ENCODE assay signal across 37 cellular contexts in genomic region chrX:129568349-129568748, GRCh38. TPM values are rescaled to one million over a fixed set of nuclear protein-coding genes. Genes with fewer than 3 reads are reported as not detected.
"Had no signal": no experiment of that assay in that cellular context is flagged by ENCODE, and none has a peak within 500 bp of the region (broad histone marks: within the 10 kb centered on the region; RNA-seq: fewer than 3 reads in every experiment).

No MANE protein-coding gene starts in this region.

- FAIRE-seq: TTC549 had no signal

- H3K9me3 ChIP-seq: ascending aorta, body of pancreas, breast epithelium had no signal

- H3K36me3 ChIP-seq: brain microvascular endothelial cell, breast epithelium had no signal

- H3K4me3 ChIP-seq: ascending aorta, body of pancreas, breast epithelium had no signal

- H3K4me3 Mint-ChIP-seq: activated B cell treated with CpG ODN at 0.5 μM for 24 hours; activated CD4-positive, alpha-beta memory T cell treated with anti-CD3 and anti-CD28 coated beads for 36 hours; activated CD4-positive, alpha-beta T cell treated with anti-CD3 and anti-CD28 coated beads, Interleukin-2, amount 10 ng/mL, durations not matched to agents 24 days and 14 days; activated CD8-positive, alpha-beta T cell treated with anti-CD3 and anti-CD28 coated beads for 36 hours; activated naive CD4-positive, alpha-beta T cell treated with anti-CD3 and anti-CD28 coated beads for 36 hours; activated naive CD4-positive, alpha-beta T cell treated with anti-CD3 and anti-CD28 coated beads, Interleukin-2, amount 50 U/mL, for 24 hours; activated naive CD8-positive, alpha-beta T cell; activated naive CD8-positive, alpha-beta T cell treated with anti-CD3 and anti-CD28 coated beads, Interleukin-2, amount 10 ng/mL, durations not matched to agents 7 days and 5 days; activated naive CD8-positive, alpha-beta T cell treated with anti-CD3 and anti-CD28 coated beads, Interleukin-2, amount 50 U/mL, for 24 hours; activated T-cell treated with anti-CD3 and anti-CD28 coated beads, Interleukin-2, amount 50 U/mL, for 4 hours; activated T-cell treated with anti-CD3 and anti-CD28 coated beads, Interleukin-2, amount 50 U/mL, for 72 hours; activated T-helper 1 cell treated with anti-CD3 and anti-CD28 coated beads, Interleukin-12 subunit alpha, Interleukin-12 subunit beta, Interleukin-2, Interleukin-4 antibody, amounts not matched to agents 30 ng/mL and 10 ng/mL and 1 ng/mL, durations not matched to agents 14 hours and 24 hours and 36 hours; activated T-helper 17 cell treated with anti-CD3 and anti-CD28 coated beads, Interleukin-2, amount 50 U/mL, for 72 hours; T-helper 1 cell treated with Interleukin-12 subunit alpha and Interleukin-12 subunit beta and Interleukin-4 antibody, amounts not matched to agents 30 μg/mL and 1 μg/mL, for 36 hours; T-helper 2 cell treated with Interferon-gamma antibody and Interleukin-4, amounts not matched to agents 5 μg/mL and 100 μg/mL, for 36 hours had no signal

- H3K4me1 ChIP-seq: body of pancreas, breast epithelium had no signal

- H3K27me3 ChIP-seq: ascending aorta, body of pancreas, brain microvascular endothelial cell had no signal

- H3K27me3 Mint-ChIP-seq: activated B cell treated with CpG ODN at 0.5 μM for 24 hours; activated CD4-positive, alpha-beta memory T cell treated with anti-CD3 and anti-CD28 coated beads for 36 hours; activated CD4-positive, alpha-beta T cell treated with anti-CD3 and anti-CD28 coated beads, Interleukin-2, amount 10 ng/mL, durations not matched to agents 24 days and 14 days; activated CD8-positive, alpha-beta T cell treated with anti-CD3 and anti-CD28 coated beads for 36 hours; activated naive CD4-positive, alpha-beta T cell treated with anti-CD3 and anti-CD28 coated beads, Interleukin-2, amount 50 U/mL, for 24 hours; activated naive CD8-positive, alpha-beta T cell; activated naive CD8-positive, alpha-beta T cell treated with anti-CD3 and anti-CD28 coated beads, Interleukin-2, amount 10 ng/mL, durations not matched to agents 7 days and 5 days; activated naive CD8-positive, alpha-beta T cell treated with anti-CD3 and anti-CD28 coated beads, Interleukin-2, amount 50 U/mL, for 24 hours; activated T-helper 17 cell treated with anti-CD3 and anti-CD28 coated beads, Interleukin-2, amount 50 U/mL, for 72 hours had no signal

- DNase-seq: activated B cell treated with CpG ODN at 0.5 μM for 24 hours; activated CD4-positive, alpha-beta memory T cell treated with anti-CD3 and anti-CD28 coated beads for 36 hours; activated CD4-positive, alpha-beta T cell treated with anti-CD3 and anti-CD28 coated beads for 4 hours; activated CD4-positive, alpha-beta T cell treated with anti-CD3 and anti-CD28 coated beads, Interleukin-2, amount 10 ng/mL, durations not matched to agents 24 days and 14 days; activated CD4-positive, alpha-beta T cell treated with anti-CD3 and anti-CD28 coated beads, Interleukin-2, amount 50 U/mL, for 1 hour; activated CD4-positive, alpha-beta T cell treated with anti-CD3 and anti-CD28 coated beads, Interleukin-2, amount 50 U/mL, for 4 hours; activated CD4-positive, CD25-positive, alpha-beta regulatory T cell treated with anti-CD3 and anti-CD28 coated beads, Interleukin-2, amount 50 U/mL, for 72 hours; activated CD8-positive, alpha-beta memory T cell treated with anti-CD3 and anti-CD28 coated beads, Interleukin-2, amount 50 U/mL, for 4 hours; activated CD8-positive, alpha-beta T cell treated with anti-CD3 and anti-CD28 coated beads for 36 hours; activated effector memory CD4-positive, alpha-beta T cell treated with anti-CD3 and anti-CD28 coated beads, Interleukin-2, amount 50 U/mL, for 16 hours; activated gamma-delta T cell treated with Interleukin-2 at 50 U/mL for 16 hours; activated naive CD4-positive, alpha-beta T cell; activated naive CD4-positive, alpha-beta T cell treated with anti-CD3 and anti-CD28 coated beads for 36 hours; activated naive CD8-positive, alpha-beta T cell treated with anti-CD3 and anti-CD28 coated beads, Interleukin-2, amount 10 ng/mL, durations not matched to agents 7 days and 5 days; activated naive CD8-positive, alpha-beta T cell treated with anti-CD3 and anti-CD28 coated beads, Interleukin-2, amount 50 U/mL, for 24 hours; activated T-cell treated with anti-CD3 and anti-CD28 coated beads for 4 hours; activated T-cell treated with anti-CD3 and anti-CD28 coated beads, Interleukin-2, amount 50 U/mL, for 1 hour; activated T-cell treated with anti-CD3 and anti-CD28 coated beads, Interleukin-2, amount 50 U/mL, for 4 hours; activated T-cell treated with anti-CD3 and anti-CD28 coated beads, Interleukin-2, amount 50 U/mL, for 72 hours; amygdala; anterior cingulate cortex; body of pancreas; brain microvascular endothelial cell; central memory CD4-positive, alpha-beta T cell; T-helper 1 cell; T-helper 2 cell; T-helper 9 cell had no signal

- H3K27ac ChIP-seq: ascending aorta, body of pancreas, brain microvascular endothelial cell, breast epithelium, VCaP had no signal

- H3K9me3 Mint-ChIP-seq: activated B cell treated with CpG ODN at 0.5 μM for 24 hours; activated CD4-positive, alpha-beta memory T cell treated with anti-CD3 and anti-CD28 coated beads for 36 hours; activated CD4-positive, alpha-beta T cell treated with anti-CD3 and anti-CD28 coated beads, Interleukin-2, amount 10 ng/mL, durations not matched to agents 24 days and 14 days; activated CD8-positive, alpha-beta T cell treated with anti-CD3 and anti-CD28 coated beads for 36 hours; activated naive CD4-positive, alpha-beta T cell treated with anti-CD3 and anti-CD28 coated beads for 36 hours; activated naive CD4-positive, alpha-beta T cell treated with anti-CD3 and anti-CD28 coated beads, Interleukin-2, amount 50 U/mL, for 24 hours; activated naive CD8-positive, alpha-beta T cell treated with anti-CD3 and anti-CD28 coated beads, Interleukin-2, amount 10 ng/mL, durations not matched to agents 7 days and 5 days; activated naive CD8-positive, alpha-beta T cell treated with anti-CD3 and anti-CD28 coated beads, Interleukin-2, amount 50 U/mL, for 24 hours; activated T-cell treated with anti-CD3 and anti-CD28 coated beads, Interleukin-2, amount 50 U/mL, for 4 hours; activated T-cell treated with anti-CD3 and anti-CD28 coated beads, Interleukin-2, amount 50 U/mL, for 72 hours; activated T-helper 1 cell treated with anti-CD3 and anti-CD28 coated beads, Interleukin-12 subunit alpha, Interleukin-12 subunit beta, Interleukin-2, Interleukin-4 antibody, amounts not matched to agents 30 ng/mL and 10 ng/mL and 1 ng/mL, durations not matched to agents 14 hours and 24 hours and 36 hours; activated T-helper 17 cell treated with anti-CD3 and anti-CD28 coated beads, Interleukin-2, amount 50 U/mL, for 72 hours; T-helper 1 cell treated with Interleukin-12 subunit alpha and Interleukin-12 subunit beta and Interleukin-4 antibody, amounts not matched to agents 30 μg/mL and 1 μg/mL, for 36 hours; T-helper 2 cell treated with Interferon-gamma antibody and Interleukin-4, amounts not matched to agents 5 μg/mL and 100 μg/mL, for 36 hours had no signal

- H3K27ac Mint-ChIP-seq: activated B cell treated with CpG ODN at 0.5 μM for 24 hours; activated CD4-positive, alpha-beta memory T cell treated with anti-CD3 and anti-CD28 coated beads for 36 hours; activated CD4-positive, alpha-beta T cell treated with anti-CD3 and anti-CD28 coated beads, Interleukin-2, amount 10 ng/mL, durations not matched to agents 24 days and 14 days; activated CD8-positive, alpha-beta T cell treated with anti-CD3 and anti-CD28 coated beads for 36 hours; activated naive CD4-positive, alpha-beta T cell treated with anti-CD3 and anti-CD28 coated beads for 36 hours; activated naive CD4-positive, alpha-beta T cell treated with anti-CD3 and anti-CD28 coated beads, Interleukin-2, amount 50 U/mL, for 24 hours; activated naive CD8-positive, alpha-beta T cell; activated naive CD8-positive, alpha-beta T cell treated with anti-CD3 and anti-CD28 coated beads, Interleukin-2, amount 10 ng/mL, durations not matched to agents 7 days and 5 days; activated naive CD8-positive, alpha-beta T cell treated with anti-CD3 and anti-CD28 coated beads, Interleukin-2, amount 50 U/mL, for 24 hours; activated T-cell treated with anti-CD3 and anti-CD28 coated beads, Interleukin-2, amount 50 U/mL, for 72 hours; activated T-helper 1 cell treated with anti-CD3 and anti-CD28 coated beads, Interleukin-12 subunit alpha, Interleukin-12 subunit beta, Interleukin-2, Interleukin-4 antibody, amounts not matched to agents 30 ng/mL and 10 ng/mL and 1 ng/mL, durations not matched to agents 14 hours and 24 hours and 36 hours; activated T-helper 17 cell treated with anti-CD3 and anti-CD28 coated beads, Interleukin-2, amount 50 U/mL, for 72 hours; T-helper 1 cell treated with Interleukin-12 subunit alpha and Interleukin-12 subunit beta and Interleukin-4 antibody, amounts not matched to agents 30 μg/mL and 1 μg/mL, for 36 hours; T-helper 2 cell treated with Interferon-gamma antibody and Interleukin-4, amounts not matched to agents 5 μg/mL and 100 μg/mL, for 36 hours had no signal

- ATAC-seq: activated CD8-positive, alpha-beta T cell treated with anti-CD3 and anti-CD28 coated beads for 36 hours; activated naive CD8-positive, alpha-beta T cell treated with anti-CD3 and anti-CD28 coated beads, Interleukin-2, amount 50 U/mL, for 24 hours; activated T-cell treated with anti-CD3 and anti-CD28 coated beads, Interleukin-2, amount 50 U/mL, for 4 hours; activated T-cell treated with anti-CD3 and anti-CD28 coated beads, Interleukin-2, amount 50 U/mL, for 72 hours; activated T-helper 17 cell treated with anti-CD3 and anti-CD28 coated beads, Interleukin-2, amount 50 U/mL, for 72 hours; body of pancreas had no signal

RNA-seq across cellular contexts. Expression of gene SMARCA1, which starts 45.1 kb away (rescaled TPM):
- total RNA-seq: activated CD4-positive, alpha-beta T cell treated with anti-CD3 and anti-CD28 coated beads, Interleukin-2, amount 10 ng/mL, durations not matched to agents 24 days and 14 days; activated T-helper 1 cell treated with anti-CD3 and anti-CD28 coated beads, Interleukin-12 subunit alpha, Interleukin-12 subunit beta, Interleukin-2, Interleukin-4 antibody, amounts not matched to agents 30 ng/mL and 10 ng/mL and 1 ng/mL, durations not matched to agents 14 hours and 24 hours and 36 hours had no signal
